10 cellular contexts compared by ENCODE assay signal in the genomic region with DNA sequence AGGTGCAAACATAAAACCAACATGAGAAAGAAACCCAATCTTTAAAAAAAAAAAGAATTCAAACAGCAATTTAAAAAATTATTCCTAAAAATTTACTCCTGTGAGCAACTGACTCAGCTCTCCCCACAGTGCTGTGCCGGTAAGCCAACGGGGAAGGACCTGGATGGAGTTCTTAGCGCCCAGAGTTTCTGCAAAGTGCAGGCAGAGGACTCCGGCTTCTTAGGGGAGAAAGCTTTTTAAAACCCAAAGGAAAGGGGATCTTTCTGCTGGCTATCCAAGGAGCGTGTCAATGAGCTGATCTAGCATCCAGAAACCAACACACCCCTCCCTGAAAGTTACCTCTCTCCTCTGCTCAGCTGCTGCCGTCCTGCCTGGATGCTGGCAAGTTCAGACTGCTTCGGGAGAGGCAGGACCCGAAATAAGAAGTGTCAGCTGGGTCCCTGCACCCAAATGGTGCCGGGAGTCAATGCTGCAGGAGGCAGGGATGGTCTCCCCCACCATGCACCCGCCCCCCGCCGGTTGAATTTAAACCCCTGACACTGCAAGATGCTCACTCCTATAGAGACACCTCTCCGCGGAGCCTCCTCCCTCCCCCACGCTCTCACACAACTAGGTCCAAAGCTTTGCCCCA.
A peak's percentile ranks its signal among the peaks of the same experiment; 100 is the strongest.
DNase-seq lines count a peak whose midpoint lies in the region; ATAC-seq and FAIRE-seq lines count a peak whose summit lies in the region.
"Had no signal": no experiment of that assay in that cellular context is flagged by ENCODE, and none has a peak within 500 bp of the region (broad histone marks: within the 10 kb centered on the region; RNA-seq: fewer than 3 reads in every experiment).

No MANE protein-coding gene starts in this region.

- DNase-seq in stimulated activated naive CD8-positive, alpha-beta T cell treated with anti-CD3 and anti-CD28 coated beads, Interleukin-15, Interleukin-2, amounts not matched to agents 100 U/mL and 50 U/mL, for 24 hours: no peak
- peak; percentile 31 for DNase-seq in adipocyte (ENCODE audit: low read depth)
- peak; percentile 23 for DNase-seq in urothelium cell line (ENCODE audit: low spot score)
- DNase-seq in DMS79 treated with DMSO at 0.1 percent for 48 hours (lab: John Stamatoyannopoulos, UW): no peak
- DNase-seq: activated CD4-positive, alpha-beta T cell treated with anti-CD3 and anti-CD28 coated beads, Interleukin-2, amount 50 U/mL, for 1 hour; immature natural killer cell had no signal

- no peaks in the 10 kb centered on the region for H3K36me3 ChIP-seq in adipocyte (ENCODE audit: control insufficient read depth, insufficient read depth, low read length, severe bottlenecking)
- no peaks in the 10 kb centered on the region for H3K36me3 ChIP-seq in iPS-15b (ENCODE audit: control insufficient read depth, insufficient read depth, low read length)

- peak overlapping the region; percentile 89 for H3K4me3 ChIP-seq in adipocyte (ENCODE audit: low read length)
- peak overlapping the region; percentile 48 for H3K4me3 ChIP-seq in iPS-15b (ENCODE audit: low read depth, low read length)

- H3K4me1 ChIP-seq in adipocyte (ENCODE audit: control insufficient read depth, insufficient read depth, low read length): peaks cover 50% of the 10 kb centered on the region
- H3K4me1 ChIP-seq in iPS-15b (ENCODE audit: control insufficient read depth, insufficient read depth, low read length): peaks cover 3% of the 10 kb centered on the region

- H3K9ac ChIP-seq in adipocyte (ENCODE audit: low read length) (peak overlapping the region; percentile 86), iPS-15b (ENCODE audit: low read depth, low read length) (no peak overlapping the region)

- H3K36me3 Mint-ChIP-seq in stimulated activated naive CD8-positive, alpha-beta T cell treated with anti-CD3 and anti-CD28 coated beads, Interleukin-15, Interleukin-2, amounts not matched to agents 100 ng/mL and 50 ng/mL, for 24 hours (ENCODE audit: low read depth): no peaks in the 10 kb centered on the region
- H3K36me3 Mint-ChIP-seq: immature natural killer cell had no signal

- no peak for FAIRE-seq in urothelium cell line (lab: Jason Lieb, UNC)

- no peaks in the 10 kb centered on the region for H3K9me3 Mint-ChIP-seq in stimulated activated naive CD8-positive, alpha-beta T cell treated with anti-CD3 and anti-CD28 coated beads, Interleukin-15, Interleukin-2, amounts not matched to agents 100 ng/mL and 50 ng/mL, for 24 hours
- H3K9me3 Mint-ChIP-seq: immature natural killer cell had no signal

- no peak overlapping the region for H3K27ac Mint-ChIP-seq in stimulated activated naive CD8-positive, alpha-beta T cell treated with anti-CD3 and anti-CD28 coated beads, Interleukin-15, Interleukin-2, amounts not matched to agents 100 ng/mL and 50 ng/mL, for 24 hours

- no peak for ATAC-seq in stimulated activated naive CD8-positive, alpha-beta T cell treated with anti-CD3 and anti-CD28 coated beads, Interleukin-15, Interleukin-2, amounts not matched to agents 100 U/mL and 50 U/mL, for 24 hours
- ATAC-seq in GM19463 (IDR thresholded peaks at IDR 0.05; ENCODE audit: unreplicated experiment): no peak
- no peak for ATAC-seq in GM21825 (IDR thresholded peaks at IDR 0.05; ENCODE audit: unreplicated experiment)

- H3K27me3 Mint-ChIP-seq in stimulated activated naive CD8-positive, alpha-beta T cell treated with anti-CD3 and anti-CD28 coated beads, Interleukin-15, Interleukin-2, amounts not matched to agents 100 ng/mL and 50 ng/mL, for 24 hours: peaks cover 81% of the 10 kb centered on the region

- H3K4me3 Mint-ChIP-seq in stimulated activated naive CD8-positive, alpha-beta T cell treated with anti-CD3 and anti-CD28 coated beads, Interleukin-15, Interleukin-2, amounts not matched to agents 100 ng/mL and 50 ng/mL, for 24 hours: peak overlapping the region; percentile 26
- H3K4me3 Mint-ChIP-seq: immature natural killer cell had no signal

- H3K27me3 ChIP-seq in adipocyte (replicated peaks; ENCODE audit: control insufficient read depth, insufficient read depth, low read length): no peaks in the 10 kb centered on the region
- peaks cover 73% of the 10 kb centered on the region for H3K27me3 ChIP-seq in iPS-15b (ENCODE audit: control insufficient read depth, insufficient read depth, low read length)

- no peaks in the 10 kb centered on the region for H3K9me3 ChIP-seq in adipocyte (ENCODE audit: control insufficient read depth, low read length)
- no peaks in the 10 kb centered on the region for H3K9me3 ChIP-seq in iPS-15b (ENCODE audit: control insufficient read depth, insufficient read depth, low read length)

- peaks cover 70% of the 10 kb centered on the region for H3K4me1 Mint-ChIP-seq in stimulated activated naive CD8-positive, alpha-beta T cell treated with anti-CD3 and anti-CD28 coated beads, Interleukin-15, Interleukin-2, amounts not matched to agents 100 ng/mL and 50 ng/mL, for 24 hours (ENCODE audit: low read depth)

Comparison
In these comparisons a context has a peak if more than half of its experiments do, and no peak if none do; other contexts are left out.
1. DNase-seq: peak in adipocyte (single experiment) and urothelium cell line (single experiment); none in stimulated activated naive CD8-positive, alpha-beta T cell treated with anti-CD3 and anti-CD28 coated beads, Interleukin-15, Interleukin-2, amounts not matched to agents 100 U/mL and 50 U/mL, for 24 hours (single experiment) and DMS79 treated with DMSO at 0.1 percent for 48 hours (single experiment).